ENCODE assay signal across 9 cellular contexts in the genomic region with DNA sequence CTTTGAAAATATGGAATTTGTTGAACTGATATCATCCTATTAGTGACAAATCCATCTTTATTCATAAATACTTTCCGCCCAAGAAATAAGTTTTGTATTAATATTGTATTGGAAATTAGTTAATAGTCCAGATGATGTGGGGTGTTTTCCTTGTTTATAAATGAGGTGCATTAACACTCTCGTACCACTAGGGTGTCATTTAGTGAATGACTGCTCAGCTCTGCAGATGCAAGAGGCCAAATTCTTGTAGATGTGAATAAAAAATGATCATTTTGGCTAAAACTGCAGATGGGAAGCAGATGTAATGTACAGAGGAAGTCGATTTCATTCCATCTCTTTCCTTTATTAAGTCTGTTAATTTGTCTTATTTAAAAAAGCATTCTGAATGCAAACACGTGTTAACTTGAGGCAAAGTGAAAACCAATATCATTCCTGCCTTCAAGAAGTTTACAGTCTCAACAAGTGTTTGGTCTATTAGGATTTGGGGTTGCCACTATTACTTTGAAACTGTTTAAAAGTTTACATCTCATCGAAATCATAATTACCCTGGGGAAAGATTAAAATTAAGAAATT.
DNase-seq lines count a peak whose midpoint lies in the region; ATAC-seq, FAIRE-seq and TF ChIP-seq lines count a peak whose summit lies in the region.
"Had no signal": no experiment of that assay in that cellular context is flagged by ENCODE, and none has a peak within 500 bp of the region (broad histone marks: within the 10 kb centered on the region; RNA-seq: fewer than 3 reads in every experiment).

No MANE protein-coding gene starts in this region.

- TF ChIP-seq CTCF in D721Med (IDR thresholded peaks at IDR 0.05; ENCODE audit: insufficient read depth, missing control alignments): peak; percentile 44
- peak; percentile 55 for TF ChIP-seq CTCF in HFF-Myc (IDR thresholded peaks at IDR 0.05; ENCODE audit: low read depth, low read length, missing control alignments)
- peak; percentile 64 for TF ChIP-seq CTCF in astrocyte (IDR thresholded peaks at IDR 0.05; ENCODE audit: insufficient read depth, low read depth, low read length)

- H3K27me3 ChIP-seq in astrocyte (ENCODE audit: insufficient read depth, low read length): no peaks in the 10 kb centered on the region
- H3K27me3 ChIP-seq in mesendoderm (ENCODE audit: insufficient read depth, low read length, poor library complexity): no peaks in the 10 kb centered on the region

- no peak overlapping the region for H3K4ac ChIP-seq in mesendoderm (ENCODE audit: low read depth, low read length)

- peaks cover 2% of the 10 kb centered on the region for H3K4me1 Mint-ChIP-seq in astrocyte (ENCODE audit: low read depth, unreplicated experiment)

- H3K79me2 ChIP-seq in astrocyte (ENCODE audit: insufficient read depth, low read length): no peaks in the 10 kb centered on the region
- H3K79me2 ChIP-seq in mesendoderm (ENCODE audit: control insufficient read depth, insufficient read depth, low read length): no peaks in the 10 kb centered on the region

- no peak overlapping the region for H2BK15ac ChIP-seq in mesendoderm (replicated peaks; ENCODE audit: low read depth)

- H3K56ac ChIP-seq in mesendoderm (ENCODE audit: low read length): no peak overlapping the region

- H3K27ac ChIP-seq in astrocyte (ENCODE audit: low read depth, low read length): no peak overlapping the region
- H3K27ac ChIP-seq in mesendoderm (ENCODE audit: low read depth, low read length): no peak overlapping the region

- no peak overlapping the region for H4K8ac ChIP-seq in mesendoderm (ENCODE audit: low read depth, low read length)

- ATAC-seq in HG02938 (IDR thresholded peaks at IDR 0.05; ENCODE audit: unreplicated experiment): no peak
- no peak for ATAC-seq in GM18873 (IDR thresholded peaks at IDR 0.05; ENCODE audit: low FRiP score, unreplicated experiment)
- ATAC-seq: activated T-cell treated with anti-CD3 and anti-CD28 coated beads, Interleukin-2, amount 50 U/mL, for 4 hours had no signal

- no peak overlapping the region for H3K18ac ChIP-seq in mesendoderm (ENCODE audit: low read length)

- H3K4me1 ChIP-seq in astrocyte (ENCODE audit: insufficient read depth, low read length) (peaks cover 10% of the 10 kb centered on the region), mesendoderm (ENCODE audit: control insufficient read depth, low read depth, low read length) (no peaks in the 10 kb centered on the region)

- no peak overlapping the region for H3K4me3 Mint-ChIP-seq in astrocyte (ENCODE audit: unreplicated experiment)
- H3K4me3 Mint-ChIP-seq: activated T-cell treated with anti-CD3 and anti-CD28 coated beads, Interleukin-2, amount 50 U/mL, for 4 hours had no signal

- no peak overlapping the region for H3K27ac Mint-ChIP-seq in astrocyte (ENCODE audit: unreplicated experiment)

- no peak overlapping the region for H2AK5ac ChIP-seq in mesendoderm (ENCODE audit: low read length)

- H2AFZ ChIP-seq in astrocyte (ENCODE audit: low read depth, low read length): no peak overlapping the region

- no peak overlapping the region for H2BK120ac ChIP-seq in mesendoderm (ENCODE audit: low read depth, low read length)

- H4K20me1 ChIP-seq in astrocyte (ENCODE audit: insufficient read depth, low read length): no peaks in the 10 kb centered on the region

- no peaks in the 10 kb centered on the region for H3K36me3 Mint-ChIP-seq in astrocyte (ENCODE audit: low read depth, unreplicated experiment)

- H3K79me1 ChIP-seq in mesendoderm (ENCODE audit: low read length): no peaks in the 10 kb centered on the region

- WGBS in mesendoderm (ENCODE audit: extremely low coverage, insufficient coverage, low lambda C conversion rate): no CpG with 5 or more reads among the region's 5 CpGs

- H3K9me3 ChIP-seq in astrocyte (ENCODE audit: insufficient read depth, low read depth, low read length): no peaks in the 10 kb centered on the region

- H3K9me3 Mint-ChIP-seq in astrocyte (ENCODE audit: unreplicated experiment): no peaks in the 10 kb centered on the region
- H3K9me3 Mint-ChIP-seq: activated T-cell treated with anti-CD3 and anti-CD28 coated beads, Interleukin-2, amount 50 U/mL, for 4 hours had no signal

- FAIRE-seq in D721Med (lab: Jason Lieb, UNC) (no peak), astrocyte (lab: Jason Lieb, UNC) (no peak)

- H3K23ac ChIP-seq in mesendoderm (ENCODE audit: low read length): no peak overlapping the region

- DNase-seq in D721Med (ENCODE audit: insufficient read length, low spot score) (no peak), HFF-Myc (ENCODE audit: extremely low read depth, low read depth) (no peak), astrocyte (ENCODE audit: low read depth) (peak; percentile 3), mesendoderm (peak; percentile 30)
- no peak for DNase-seq in activated CD8-positive, alpha-beta memory T cell treated with anti-CD3 and anti-CD28 coated beads, Interleukin-2, amount 50 U/mL, for 48 hours
- DNase-seq in activated T-cell treated with anti-CD3 and anti-CD28 coated beads, Interleukin-2, amount 50 U/mL, for 1 hour: no peak
- DNase-seq: activated T-cell treated with anti-CD3 and anti-CD28 coated beads, Interleukin-2, amount 50 U/mL, for 4 hours had no signal

- no peak overlapping the region for H3K4me3 ChIP-seq in HFF-Myc (replicated peaks; ENCODE audit: low read depth, low read length)
- no peak overlapping the region for H3K4me3 ChIP-seq in astrocyte (ENCODE audit: insufficient read depth, low read depth, low read length)
- no peak overlapping the region for H3K4me3 ChIP-seq in mesendoderm (ENCODE audit: low read length)

- H3K36me3 ChIP-seq in astrocyte (ENCODE audit: insufficient read depth, low read length) (no peaks in the 10 kb centered on the region), mesendoderm (ENCODE audit: control insufficient read depth, insufficient read depth, low read length) (no peaks in the 10 kb centered on the region)

- H4K5ac ChIP-seq in mesendoderm (ENCODE audit: low read length): no peak overlapping the region

- H3K27me3 Mint-ChIP-seq in astrocyte (ENCODE audit: low read depth, unreplicated experiment): peaks cover 8% of the 10 kb centered on the region

- H3K4me2 ChIP-seq in astrocyte (ENCODE audit: low read length) (no peak overlapping the region), mesendoderm (ENCODE audit: low read length) (no peak overlapping the region)

- H2BK5ac ChIP-seq in mesendoderm (ENCODE audit: low read length): no peak overlapping the region

- no peak overlapping the region for H3K9ac ChIP-seq in astrocyte (ENCODE audit: low read length)
- no peak overlapping the region for H3K9ac ChIP-seq in mesendoderm (ENCODE audit: low read length)

Comparison
In these comparisons a context has a peak if more than half of its experiments do, and no peak if none do; other contexts are left out.
1. DNase-seq: peak in astrocyte (single experiment) and mesendoderm (single experiment); none in D721Med (single experiment), HFF-Myc (single experiment), activated CD8-positive, alpha-beta memory T cell treated with anti-CD3 and anti-CD28 coated beads, Interleukin-2, amount 50 U/mL, for 48 hours (single experiment) and activated T-cell treated with anti-CD3 and anti-CD28 coated beads, Interleukin-2, amount 50 U/mL, for 1 hour (single experiment).
2. Peak in every context shown above with its lines, with median percentiles within 50 percentile points of each other: CTCF ChIP-seq.